ENCODE assay signal across 8 cellular contexts in the genomic region with DNA sequence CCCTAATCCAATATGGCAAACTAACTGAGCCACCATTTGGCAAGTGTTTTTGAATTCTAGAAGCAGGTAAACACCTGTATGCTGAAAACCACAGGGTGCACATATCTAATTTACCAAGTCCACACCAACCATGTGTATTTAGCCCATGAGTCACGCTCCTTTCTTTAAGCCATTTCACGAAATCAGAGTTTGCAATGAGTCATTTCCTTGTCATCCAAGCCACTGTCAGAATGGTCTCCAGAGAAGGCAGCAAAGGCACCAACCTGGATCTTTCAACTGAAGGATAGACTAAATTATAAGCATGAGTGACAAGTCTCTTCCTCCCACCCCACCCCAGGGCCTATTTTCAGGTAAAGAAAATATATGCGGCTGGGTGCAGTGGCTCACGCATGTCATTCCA.
DNase-seq lines count a peak whose midpoint lies in the region; FAIRE-seq and TF ChIP-seq lines count a peak whose summit lies in the region.

No MANE protein-coding gene starts in this region.

- no peak overlapping the region for H3K4me3 Mint-ChIP-seq in astrocyte (ENCODE audit: unreplicated experiment)

- TF ChIP-seq POLR2A in sigmoid colon (IDR thresholded peaks at IDR 0.05) (no peak), stomach (IDR thresholded peaks at IDR 0.05) (no peak)

- peak; percentile 89 for FAIRE-seq in astrocyte (lab: Jason Lieb, UNC)

- peaks cover 30% of the 10 kb centered on the region for H3K4me1 ChIP-seq in astrocyte (ENCODE audit: insufficient read depth, low read length)
- no peaks in the 10 kb centered on the region for H3K4me1 ChIP-seq in sigmoid colon
- peaks cover 0 to 14% (median 5%) of the 10 kb centered on the region in 4 donors for H3K4me1 ChIP-seq in stomach

- DNase-seq in activated T-cell treated with anti-CD3 and anti-CD28 coated beads for 24 hours (ENCODE audit: low read depth) = peak; percentile 5
- no peak for DNase-seq in activated T-cell treated with anti-CD3 and anti-CD28 coated beads for 4 hours
- peak; percentile 75 for DNase-seq in HS-5 (ENCODE audit: low read depth)
- peak; percentile 91 for DNase-seq in astrocyte (ENCODE audit: low read depth)
- peak; percentile 3 for DNase-seq in sigmoid colon
- DNase-seq in retina = no peak
- DNase-seq in stomach = no peak
- no peak for DNase-seq in OCI-M2 (lab: John Stamatoyannopoulos, UW; ENCODE audit: unreplicated experiment)

- no peak for TF ChIP-seq CTCF in astrocyte (IDR thresholded peaks at IDR 0.05; ENCODE audit: insufficient read depth, low read depth, low read length)
- TF ChIP-seq CTCF in sigmoid colon (IDR thresholded peaks at IDR 0.05) = no peak
- TF ChIP-seq CTCF in stomach (IDR thresholded peaks at IDR 0.05) = no peak

- H3K4me3 ChIP-seq in astrocyte (ENCODE audit: insufficient read depth, low read depth, low read length) (no peak overlapping the region), sigmoid colon (no peak overlapping the region), stomach (no peak overlapping the region)

- no peak for TF ChIP-seq EP300 in sigmoid colon (IDR thresholded peaks at IDR 0.05)
- TF ChIP-seq EP300 in stomach (IDR thresholded peaks at IDR 0.05) = no peak

- H3K9ac ChIP-seq in astrocyte (ENCODE audit: low read length) = no peak overlapping the region

- peak overlapping the region; percentile 42 for H3K4me2 ChIP-seq in astrocyte (ENCODE audit: low read length)

- H3K9me3 ChIP-seq in astrocyte (ENCODE audit: insufficient read depth, low read depth, low read length) = no peaks in the 10 kb centered on the region
- no peaks in the 10 kb centered on the region for H3K9me3 ChIP-seq in sigmoid colon
- H3K9me3 ChIP-seq in stomach = peaks cover 0 to 4% (median 0%) of the 10 kb centered on the region in 4 donors

- intact Hi-C loops in sigmoid colon (cut with DNase I) (no loop called here), stomach (cut with DNase I; ENCODE audit: low total_unique reads) (no loop called here)

- H3K9me3 Mint-ChIP-seq in astrocyte (ENCODE audit: unreplicated experiment) = peaks cover 5% of the 10 kb centered on the region

- peaks cover 12% of the 10 kb centered on the region for H4K20me1 ChIP-seq in astrocyte (ENCODE audit: insufficient read depth, low read length)

- no peaks in the 10 kb centered on the region for H3K36me3 Mint-ChIP-seq in astrocyte (ENCODE audit: low read depth, unreplicated experiment)

- no peak overlapping the region for H3K27ac ChIP-seq in astrocyte (ENCODE audit: low read depth, low read length)
- H3K27ac ChIP-seq in sigmoid colon = no peak overlapping the region
- peak overlapping the region in 2 of 5 donors; percentile 17 to 24 for H3K27ac ChIP-seq in stomach

- no peaks in the 10 kb centered on the region for H3K79me2 ChIP-seq in astrocyte (ENCODE audit: insufficient read depth, low read length)

- no peak overlapping the region for H3K27ac Mint-ChIP-seq in astrocyte (ENCODE audit: unreplicated experiment)

- peaks cover 22% of the 10 kb centered on the region for H3K27me3 Mint-ChIP-seq in astrocyte (ENCODE audit: low read depth, unreplicated experiment)

- H3K36me3 ChIP-seq in astrocyte (ENCODE audit: insufficient read depth, low read length) (no peaks in the 10 kb centered on the region), sigmoid colon (no peaks in the 10 kb centered on the region), stomach (no peaks in the 10 kb centered on the region)

- H3K4me1 Mint-ChIP-seq in astrocyte (ENCODE audit: low read depth, unreplicated experiment) = peaks cover 41% of the 10 kb centered on the region

- H2AFZ ChIP-seq in astrocyte (ENCODE audit: low read depth, low read length) = no peak overlapping the region

- H3K27me3 ChIP-seq in astrocyte (ENCODE audit: insufficient read depth, low read length) (peaks cover 20% of the 10 kb centered on the region), sigmoid colon (peaks cover 0 to 8% (median 0%) of the 10 kb centered on the region in 3 donors), stomach (peaks cover 0 to 17% (median 0%) of the 10 kb centered on the region in 3 donors)

- 67 to 74% methylated on average over 4 of the region's 4 CpGs for WGBS in sigmoid colon, 2 donors
- 51 to 66% (median 55%) methylated on average over 4 of the region's 4 CpGs for WGBS in stomach, 5 donors

Comparison
In these comparisons a context has a peak if more than half of its experiments do, and no peak if none do; other contexts are left out.
1. DNase-seq: peak in activated T-cell treated with anti-CD3 and anti-CD28 coated beads for 24 hours (single experiment), HS-5 (single experiment), astrocyte (single experiment) and sigmoid colon (single experiment); none in activated T-cell treated with anti-CD3 and anti-CD28 coated beads for 4 hours (single experiment), retina (single experiment), stomach (single experiment) and OCI-M2 (single experiment).